Comparison of ENCODE assay signal across 16 cellular contexts in the genomic region with DNA sequence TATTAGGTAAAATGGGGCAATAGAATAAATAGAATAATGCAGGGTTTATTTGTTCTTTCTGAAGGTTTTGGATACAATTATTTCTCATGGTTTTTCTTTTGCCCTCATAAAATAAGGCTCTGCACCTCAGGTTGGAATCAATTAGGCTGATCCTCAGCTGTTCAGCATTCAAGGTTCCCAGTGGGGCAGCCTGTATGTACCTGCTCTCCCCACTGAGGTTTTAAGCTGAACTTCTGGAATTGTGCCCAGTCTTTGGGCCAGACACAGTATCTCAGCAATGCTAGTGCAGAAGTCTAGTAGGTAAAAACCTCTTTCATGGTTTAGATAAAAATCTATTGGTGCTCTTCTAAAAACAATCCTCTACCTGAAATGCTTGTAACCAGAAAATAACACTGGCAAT.
"Had no signal": no experiment of that assay in that cellular context is flagged by ENCODE, and none has a peak within 500 bp of the region (broad histone marks: within the 10 kb centered on the region; RNA-seq: fewer than 3 reads in every experiment).

No MANE protein-coding gene starts in this region.

- H3K27ac Mint-ChIP-seq: activated naive CD8-positive, alpha-beta T cell treated with anti-CD3 and anti-CD28 coated beads for 36 hours; T-helper 2 cell treated with Interferon-gamma antibody and Interleukin-4, amounts not matched to agents 5 μg/mL and 100 μg/mL, for 36 hours had no signal

- H3K4me3 ChIP-seq: ovary, thoracic aorta had no signal

- H3K9me3 ChIP-seq: ovary, thoracic aorta had no signal

- H3K27me3 Mint-ChIP-seq: activated naive CD8-positive, alpha-beta T cell treated with anti-CD3 and anti-CD28 coated beads for 36 hours had no signal

- H3K9me3 Mint-ChIP-seq: activated naive CD8-positive, alpha-beta T cell treated with anti-CD3 and anti-CD28 coated beads for 36 hours; activated T-cell treated with anti-CD3 and anti-CD28 coated beads, Interleukin-2, amount 50 U/mL, for 4 hours; neural crest cell; T-helper 2 cell treated with Interferon-gamma antibody and Interleukin-4, amounts not matched to agents 5 μg/mL and 100 μg/mL, for 36 hours had no signal

- ATAC-seq: activated T-cell treated with anti-CD3 and anti-CD28 coated beads, Interleukin-2, amount 50 U/mL, for 4 hours; left ventricle myocardium superior; stimulated activated naive CD8-positive, alpha-beta T cell treated with anti-CD3 and anti-CD28 coated beads, Interleukin-15, Interleukin-2, amounts not matched to agents 100 U/mL and 50 U/mL, for 24 hours had no signal

- H3K36me3 ChIP-seq: ovary, thoracic aorta had no signal

- H3K4me3 Mint-ChIP-seq: activated naive CD8-positive, alpha-beta T cell treated with anti-CD3 and anti-CD28 coated beads for 36 hours; activated T-cell treated with anti-CD3 and anti-CD28 coated beads, Interleukin-2, amount 50 U/mL, for 4 hours; neural crest cell; T-helper 2 cell treated with Interferon-gamma antibody and Interleukin-4, amounts not matched to agents 5 μg/mL and 100 μg/mL, for 36 hours had no signal

- H3K27ac ChIP-seq: ovary, thoracic aorta had no signal

- DNase-seq: activated CD4-positive, alpha-beta T cell treated with anti-CD3 and anti-CD28 coated beads, Interleukin-2, amount 50 U/mL, for 48 hours; activated CD4-positive, CD25-positive, alpha-beta regulatory T cell treated with anti-CD3 and anti-CD28 coated beads, Interleukin-2, amount 50 U/mL, for 72 hours; activated effector memory CD4-positive, alpha-beta T cell treated with anti-CD3 and anti-CD28 coated beads, Interleukin-2, amount 50 U/mL, for 16 hours; activated naive CD8-positive, alpha-beta T cell treated with anti-CD3 and anti-CD28 coated beads for 36 hours; activated T-cell treated with anti-CD3 and anti-CD28 coated beads, Interleukin-2, amount 50 U/mL, for 4 hours; cortex of kidney; effector memory CD4-positive, alpha-beta T cell; left ventricle myocardium superior; mesendoderm; ovary; stimulated activated CD4-positive, alpha-beta T cell treated with anti-CD3 and anti-CD28 coated beads, Interleukin-4, amount 100 ng/mL, for 1 hour; stimulated activated CD8-positive, alpha-beta memory T cell treated with anti-CD3 and anti-CD28 coated beads, Interleukin-4, amount 100 ng/mL, for 48 hours; stimulated activated naive CD8-positive, alpha-beta T cell treated with anti-CD3 and anti-CD28 coated beads, Interleukin-15, Interleukin-2, amounts not matched to agents 100 U/mL and 50 U/mL, for 24 hours had no signal

- H3K4me1 Mint-ChIP-seq: neural crest cell had no signal

- H3K36me3 Mint-ChIP-seq: activated naive CD8-positive, alpha-beta T cell treated with anti-CD3 and anti-CD28 coated beads for 36 hours had no signal

- H3K27me3 ChIP-seq: ovary had no signal
